ENCODE assay signal across 17 cellular contexts in the genomic region with DNA sequence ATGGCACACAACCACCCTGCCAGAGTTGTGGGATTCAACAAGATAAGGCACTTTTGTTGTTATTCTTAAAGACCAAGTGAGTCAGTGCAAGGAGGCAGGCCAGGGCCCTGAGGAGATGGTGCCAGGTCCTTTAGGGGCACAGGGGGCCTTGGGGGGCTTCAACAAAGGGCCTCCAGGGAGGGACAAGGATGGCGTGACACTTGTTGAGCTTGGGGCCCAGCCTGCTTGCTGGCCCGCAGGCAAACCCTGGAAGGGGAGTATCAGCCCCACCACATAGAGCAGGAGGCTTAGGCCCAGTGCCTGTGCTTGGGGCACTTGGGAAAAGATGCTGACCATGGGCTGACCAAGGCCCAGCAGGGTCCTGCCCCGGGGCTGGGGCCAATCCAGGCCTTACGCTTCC.
"Had no signal": no experiment of that assay in that cellular context is flagged by ENCODE, and none has a peak within 500 bp of the region (broad histone marks: within the 10 kb centered on the region; RNA-seq: fewer than 3 reads in every experiment).

No MANE protein-coding gene starts in this region.

- DNase-seq: activated CD4-positive, CD25-positive, alpha-beta regulatory T cell treated with anti-CD3 and anti-CD28 coated beads, Interleukin-2, amount 50 U/mL, for 72 hours; activated CD8-positive, alpha-beta memory T cell treated with anti-CD3 and anti-CD28 coated beads for 24 hours; activated naive CD4-positive, alpha-beta T cell treated with anti-CD3 and anti-CD28 coated beads, Interleukin-2, amount 50 U/mL, for 16 hours; activated T-cell treated with anti-CD3 and anti-CD28 coated beads for 4 hours; amygdala; body of pancreas; central memory CD4-positive, alpha-beta T cell; cortex of kidney; effector CD4-positive, alpha-beta T cell; mammary epithelial cell; psoas muscle; right lobe of liver; SHP77 treated with DMSO at 0.1 percent for 48 hours; stomach; upper lobe of right lung had no signal

- ATAC-seq: body of pancreas, left lobe of liver, psoas muscle, right lobe of liver, SK-N-SH treated with all-trans-retinoic acid at 6 μM for 48 hours, upper lobe of right lung had no signal
